5 cellular contexts compared by ENCODE assay signal in genomic region chr9:89167788-89168187, GRCh38. TPM values are rescaled to one million over a fixed set of nuclear protein-coding genes. Genes with fewer than 3 reads are reported as not detected.
"Had no signal": no experiment of that assay in that cellular context is flagged by ENCODE, and none has a peak within 500 bp of the region (broad histone marks: within the 10 kb centered on the region; RNA-seq: fewer than 3 reads in every experiment).

No MANE protein-coding gene starts in this region.

- H3K4me3 ChIP-seq: K562 had no signal

- DNase-seq: IMR-90, KBM-7 had no signal

- H3K27ac ChIP-seq: HL-60 had no signal

- ATAC-seq: HepG2, K562 had no signal

RNA-seq across cellular contexts. Expression of gene SHC3, which starts 10.8 kb away (rescaled TPM):
- total RNA-seq: K562 had no signal
